1 cellular context compared by ENCODE assay signal in the genomic region with DNA sequence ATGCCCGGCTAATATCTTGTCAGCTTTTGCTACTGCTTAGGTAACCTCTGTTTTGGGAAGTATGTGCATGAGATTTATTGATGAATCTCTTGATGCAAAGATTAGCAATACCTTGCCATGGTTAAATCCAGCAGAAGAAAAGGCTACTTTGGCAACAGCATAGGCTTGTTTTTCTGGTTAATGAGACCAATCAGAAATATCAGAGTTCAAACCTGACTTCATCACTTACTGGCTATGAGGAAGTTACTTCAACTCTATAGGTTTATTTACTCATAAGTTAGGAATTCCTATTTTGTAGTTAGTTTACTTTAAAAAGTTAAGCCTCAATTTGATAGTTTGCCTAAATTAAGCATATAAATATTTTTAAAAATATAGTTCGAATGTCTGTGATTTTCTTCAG.
TF ChIP-seq lines count a peak whose summit lies in the region.

No MANE protein-coding gene starts in this region.

TF ChIP-seq in SK-N-SH treated with all-trans-retinoic acid at 6 μM for 48 hours, 23 proteins besides CTCF, POLR2A, EP300 and RAD21 (continued from another document):
- TF ChIP-seq TSHZ2 (CRISPR knock-in tag; IDR thresholded peaks at IDR 0.05), result no peak
